In the genomic region with DNA sequence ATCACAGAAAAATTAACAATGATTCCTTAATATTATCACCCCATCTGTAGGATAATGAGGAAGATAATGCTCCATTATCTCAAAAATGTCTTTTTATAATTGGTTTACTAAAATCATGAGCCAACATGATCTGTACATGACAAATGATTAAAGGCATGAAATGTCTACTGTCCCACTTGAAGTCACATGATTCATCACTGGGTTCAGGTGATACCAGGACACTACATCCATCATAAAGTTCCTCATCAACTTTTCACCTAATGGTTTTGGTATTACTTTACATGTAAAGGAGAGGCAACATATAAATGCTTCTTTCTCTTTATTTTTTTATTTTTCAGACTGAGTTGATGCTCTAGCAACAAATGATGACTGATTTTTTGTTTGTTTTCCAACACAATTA, we compare ENCODE assay signal across 17 cellular contexts.
DNase-seq lines count a peak whose midpoint lies in the region; ATAC-seq, FAIRE-seq and TF ChIP-seq lines count a peak whose summit lies in the region.
"Had no signal": no experiment of that assay in that cellular context is flagged by ENCODE, and none has a peak within 500 bp of the region (broad histone marks: within the 10 kb centered on the region; RNA-seq: fewer than 3 reads in every experiment).

No MANE protein-coding gene starts in this region.

- H3K9ac ChIP-seq in keratinocyte (ENCODE audit: control insufficient read depth, extremely low read depth, insufficient read depth, low read length) (no peak overlapping the region), SK-N-SH (no peak overlapping the region)

- peak overlapping the region; percentile 87 for H3K27ac Mint-ChIP-seq in activated naive CD4-positive, alpha-beta T cell treated with anti-CD3 and anti-CD28 coated beads, Interleukin-2, amount 10 ng/mL, durations not matched to agents 7 days and 5 days
- peak overlapping the region; percentile 80 for H3K27ac Mint-ChIP-seq in HFFc6
- H3K27ac Mint-ChIP-seq in activated CD8-positive, alpha-beta T cell treated with anti-CD3 and anti-CD28 coated beads, Interleukin-2, amount 10 ng/mL, durations not matched to agents 7 days and 5 days, result peak overlapping the region; percentile 86
- H3K27ac Mint-ChIP-seq: CD8-positive, alpha-beta T cell; H9 had no signal

- H3K4me3 ChIP-seq in keratinocyte (ENCODE audit: control insufficient read depth in 2 of 3, extremely low read depth in 1 of 3, insufficient read depth in 2 of 3, low read depth in 1 of 3, low read length in 3 of 3) (no peak overlapping the region), SK-N-SH (ENCODE audit: low read depth in 2 of 2, low read length in 1 of 2) (no peak overlapping the region)

- CTCF ChIA-PET in activated naive CD4-positive, alpha-beta T cell treated with anti-CD3 and anti-CD28 coated beads, Interleukin-2, amount 10 ng/mL, durations not matched to agents 7 days and 5 days (lab: Charles Lee), result interaction anchor here (0.9 kb wide), 1 partner anchor 723 kb away, joined by 3 read pairs; no protein-coding TSS in a partner anchor
- CTCF ChIA-PET in activated CD8-positive, alpha-beta T cell treated with anti-CD3 and anti-CD28 coated beads, Interleukin-2, amount 10 ng/mL, durations not matched to agents 7 days and 5 days (lab: Charles Lee), result no interaction called here
- CTCF ChIA-PET in SK-N-SH (lab: Yijun Ruan, JAX), result interaction anchor here (0.6 kb wide), 1 partner anchor 18 kb away, joined by 4 read pairs; no protein-coding TSS in a partner anchor

- no peaks in the 10 kb centered on the region for H3K9me1 ChIP-seq in keratinocyte (ENCODE audit: control insufficient read depth, extremely low read depth, insufficient read depth, low read length)

- H3F3A ChIP-seq in SK-N-SH (replicated peaks; ENCODE audit: insufficient read depth), result peaks cover 38% of the 10 kb centered on the region

- no peak for TF ChIP-seq CTCF in HFFc6 (IDR thresholded peaks at IDR 0.05)
- no peak for TF ChIP-seq CTCF in keratinocyte (optimal IDR thresholded peaks at IDR 0.05 in 1 of 3, IDR thresholded peaks at IDR 0.05 in 1 of 3, conservative IDR thresholded peaks at IDR 0.05 in 1 of 3; ENCODE audit: extremely low read depth in 1 of 3, insufficient read depth in 2 of 3, low read length in 3 of 3)
- no peak for TF ChIP-seq CTCF in SK-N-SH (IDR thresholded peaks at IDR 0.05)

- H3K9me3 ChIP-seq in keratinocyte (ENCODE audit: control insufficient read depth, low read depth, low read length) (no peaks in the 10 kb centered on the region), SK-N-SH (no peaks in the 10 kb centered on the region)

- dilution Hi-C loops in keratinocyte (cut with MboI; ENCODE audit: extremely low pct_ligation_motif_present, low sequenced_read_pairs), result no loop called here

- no peak for TF ChIP-seq EP300 in SK-N-SH (IDR thresholded peaks at IDR 0.05; ENCODE audit: borderline replicate concordance in 1 of 2, low read depth in 1 of 2, low read length in 1 of 2)

- H4K20me1 ChIP-seq in keratinocyte (ENCODE audit: control insufficient read depth, extremely low read depth, insufficient read depth, low read length) (no peaks in the 10 kb centered on the region), SK-N-SH (ENCODE audit: insufficient read depth) (peaks cover 15% of the 10 kb centered on the region; the same call in 1 of the 2 replicates)

- H3K36me3 ChIP-seq in keratinocyte (ENCODE audit: control insufficient read depth in 2 of 2, extremely low read depth in 1 of 2, insufficient read depth in 2 of 2, low read length in 2 of 2), result peaks cover 26% of the 10 kb centered on the region in 2 experiments
- H3K36me3 ChIP-seq in SK-N-SH (replicated peaks in 1 of 2; ENCODE audit: control insufficient read depth in 1 of 2, insufficient read depth in 2 of 2, low read length in 1 of 2), result peaks cover 71 to 78% of the 10 kb centered on the region in 2 experiments

- H3K27me3 ChIP-seq in keratinocyte (ENCODE audit: control insufficient read depth, extremely low read depth, insufficient read depth, low read length) (no peaks in the 10 kb centered on the region), SK-N-SH (ENCODE audit: insufficient read depth) (no peaks in the 10 kb centered on the region)

- H3K4me2 ChIP-seq in keratinocyte (ENCODE audit: control insufficient read depth, extremely low read depth, insufficient read depth, low read depth, low read length) (no peak overlapping the region), SK-N-SH (no peak overlapping the region)

- H3K36me3 Mint-ChIP-seq in activated naive CD4-positive, alpha-beta T cell treated with anti-CD3 and anti-CD28 coated beads, Interleukin-2, amount 10 ng/mL, durations not matched to agents 7 days and 5 days, result peaks cover 71% of the 10 kb centered on the region
- H3K36me3 Mint-ChIP-seq in HFFc6 (ENCODE audit: low read depth), result peaks cover 57% of the 10 kb centered on the region
- peaks cover 75% of the 10 kb centered on the region for H3K36me3 Mint-ChIP-seq in activated CD8-positive, alpha-beta T cell treated with anti-CD3 and anti-CD28 coated beads, Interleukin-2, amount 10 ng/mL, durations not matched to agents 7 days and 5 days (ENCODE audit: low read depth)

- no peak overlapping the region for H3K4me3 Mint-ChIP-seq in activated naive CD4-positive, alpha-beta T cell treated with anti-CD3 and anti-CD28 coated beads, Interleukin-2, amount 10 ng/mL, durations not matched to agents 7 days and 5 days
- H3K4me3 Mint-ChIP-seq in HFFc6, result peak overlapping the region; percentile 81
- H3K4me3 Mint-ChIP-seq in activated CD8-positive, alpha-beta T cell treated with anti-CD3 and anti-CD28 coated beads, Interleukin-2, amount 10 ng/mL, durations not matched to agents 7 days and 5 days, result peak overlapping the region; percentile 53
- H3K4me3 Mint-ChIP-seq: CD8-positive, alpha-beta T cell; H9 had no signal

- H3K4me1 ChIP-seq in keratinocyte (ENCODE audit: control insufficient read depth, extremely low read depth, insufficient read depth, low read length) (no peaks in the 10 kb centered on the region), SK-N-SH (ENCODE audit: control insufficient read depth in 1 of 2, insufficient read depth in 2 of 2, low read depth in 1 of 2, low read length in 1 of 2) (peaks cover 0 to 13% of the 10 kb centered on the region in 2 experiments; a peak in 1 of 4 replicates)

- H3K9me2 ChIP-seq in SK-N-SH, result no peaks in the 10 kb centered on the region

- no peak for DNase-seq in activated naive CD4-positive, alpha-beta T cell treated with anti-CD3 and anti-CD28 coated beads, Interleukin-2, amount 10 ng/mL, durations not matched to agents 7 days and 5 days
- no peak for DNase-seq in activated naive CD4-positive, alpha-beta T cell treated with Interleukin-2 at 50 U/mL for 16 hours
- DNase-seq in HFFc6 (no peak), keratinocyte (ENCODE audit: low read depth, low spot score) (no peak), SK-N-SH (no peak), NCI-H774 (lab: John Stamatoyannopoulos, UW) (no peak)
- no peak for DNase-seq in activated CD8-positive, alpha-beta T cell treated with anti-CD3 and anti-CD28 coated beads, Interleukin-2, amount 10 ng/mL, durations not matched to agents 7 days and 5 days
- DNase-seq: CD8-positive, alpha-beta T cell; H9; IMR-90; NCI-H1105; NCI-H187; NCI-H345; NCI-H526; NK-92 treated with Interleukin-12 subunit alpha and Interleukin-12 subunit beta, amount 100 ng/mL, for 24 hours; SHP77 had no signal

- peaks cover 65% of the 10 kb centered on the region for H3K4me1 Mint-ChIP-seq in activated naive CD4-positive, alpha-beta T cell treated with anti-CD3 and anti-CD28 coated beads, Interleukin-2, amount 10 ng/mL, durations not matched to agents 7 days and 5 days
- H3K4me1 Mint-ChIP-seq in HFFc6 (ENCODE audit: low read depth), result peaks cover 58% of the 10 kb centered on the region
- H3K4me1 Mint-ChIP-seq in activated CD8-positive, alpha-beta T cell treated with anti-CD3 and anti-CD28 coated beads, Interleukin-2, amount 10 ng/mL, durations not matched to agents 7 days and 5 days (ENCODE audit: low read depth), result peaks cover 65% of the 10 kb centered on the region
- H3K4me1 Mint-ChIP-seq: H9 had no signal

- POLR2A ChIA-PET in activated CD8-positive, alpha-beta T cell treated with anti-CD3 and anti-CD28 coated beads, Interleukin-2, amount 10 ng/mL, durations not matched to agents 7 days and 5 days (lab: Charles Lee), result no interaction called here
- POLR2A ChIA-PET in SK-N-SH (lab: Yijun Ruan, JAX), result no interaction called here

- TF ChIP-seq RAD21 in SK-N-SH (IDR thresholded peaks at IDR 0.05; ENCODE audit: low read length), result no peak

- no peak overlapping the region for H2AFZ ChIP-seq in keratinocyte (ENCODE audit: control insufficient read depth, low read length)
- no peak overlapping the region for H2AFZ ChIP-seq in SK-N-SH (ENCODE audit: low read depth)

- peak; percentile 23 for FAIRE-seq in keratinocyte (lab: Jason Lieb, UNC)

- no peaks in the 10 kb centered on the region for H3K27me3 Mint-ChIP-seq in activated naive CD4-positive, alpha-beta T cell treated with anti-CD3 and anti-CD28 coated beads, Interleukin-2, amount 10 ng/mL, durations not matched to agents 7 days and 5 days
- peaks cover 12% of the 10 kb centered on the region for H3K27me3 Mint-ChIP-seq in HFFc6 (ENCODE audit: insufficient read depth)
- no peaks in the 10 kb centered on the region for H3K27me3 Mint-ChIP-seq in activated CD8-positive, alpha-beta T cell treated with anti-CD3 and anti-CD28 coated beads, Interleukin-2, amount 10 ng/mL, durations not matched to agents 7 days and 5 days (ENCODE audit: low read depth)

- H3K79me2 ChIP-seq in keratinocyte (ENCODE audit: control insufficient read depth, insufficient read depth, low read length), result no peaks in the 10 kb centered on the region
- peaks cover 20% of the 10 kb centered on the region for H3K79me2 ChIP-seq in SK-N-SH (ENCODE audit: insufficient read depth)

- no peak overlapping the region for H3K27ac ChIP-seq in keratinocyte (ENCODE audit: control insufficient read depth, insufficient read depth, low read length)
- peak overlapping the region in 1 of 2 experiments; percentile 80; a peak in 2 of 4 replicates for H3K27ac ChIP-seq in SK-N-SH (ENCODE audit: low read depth in 2 of 2, low read length in 1 of 2)

- ATAC-seq in activated CD8-positive, alpha-beta T cell treated with anti-CD3 and anti-CD28 coated beads, Interleukin-2, amount 10 ng/mL, durations not matched to agents 7 days and 5 days, result peak; percentile 4
- ATAC-seq in HG03571 (IDR thresholded peaks at IDR 0.05; ENCODE audit: unreplicated experiment), result no peak
- ATAC-seq: CD8-positive, alpha-beta T cell had no signal

- H3K9me3 Mint-ChIP-seq in activated naive CD4-positive, alpha-beta T cell treated with anti-CD3 and anti-CD28 coated beads, Interleukin-2, amount 10 ng/mL, durations not matched to agents 7 days and 5 days, result no peaks in the 10 kb centered on the region
- H3K9me3 Mint-ChIP-seq in HFFc6, result no peaks in the 10 kb centered on the region
- H3K9me3 Mint-ChIP-seq in activated CD8-positive, alpha-beta T cell treated with anti-CD3 and anti-CD28 coated beads, Interleukin-2, amount 10 ng/mL, durations not matched to agents 7 days and 5 days (ENCODE audit: insufficient read depth), result no peaks in the 10 kb centered on the region
- H3K9me3 Mint-ChIP-seq: CD8-positive, alpha-beta T cell; H9 had no signal

TF ChIP-seq in SK-N-SH, 30 proteins besides CTCF, POLR2A, EP300 and RAD21 (continues in another document):
- TF ChIP-seq TCF12 (IDR thresholded peaks at IDR 0.05) (no peak), TEAD4 (IDR thresholded peaks at IDR 0.05; ENCODE audit: borderline replicate concordance, insufficient read depth) (no peak), RCOR1 (IDR thresholded peaks at IDR 0.05; ENCODE audit: low read length) (no peak)
